In genomic region chr3:27633224-27633545, GRCh38 we compare ENCODE assay signal across 8 cellular contexts.
DNase-seq lines count a peak whose midpoint lies in the region; ATAC-seq and TF ChIP-seq lines count a peak whose summit lies in the region.

No MANE protein-coding gene starts in this region.

- H3K27me3 Mint-ChIP-seq in nephron progenitor cell (ENCODE audit: low read depth, poor library complexity) = peaks cover 9% of the 10 kb centered on the region

- no peaks in the 10 kb centered on the region for H3K9me3 Mint-ChIP-seq in nephron progenitor cell

- WGBS in esophagus, 2 donors = 13 to 16% methylated on average over 6 of the region's 6 CpGs

- H3K4me1 ChIP-seq in esophagus (ENCODE audit: control insufficient read depth in 2 of 2, insufficient read depth in 2 of 2, low read length in 1 of 2) = no peaks in the 10 kb centered on the region

- ATAC-seq in GM18868 (IDR thresholded peaks at IDR 0.05; ENCODE audit: unreplicated experiment) (peak; percentile 15), HG03108 (IDR thresholded peaks at IDR 0.05; ENCODE audit: unreplicated experiment) (peak; percentile 26)

- peaks cover 6% of the 10 kb centered on the region for H3K4me1 Mint-ChIP-seq in nephron progenitor cell

- CTCF ChIA-PET in AG04450 (lab: Charles Lee) = interaction anchor here (0.9 to 2.0 kb wide), 5 partner anchors 26 to 163 kb away, joined by 3 to 6 read pairs (median 3); no protein-coding TSS in a partner anchor

- H3K27ac Mint-ChIP-seq in nephron progenitor cell = no peak overlapping the region

- in situ Hi-C loops in SK-MEL-5 (cut with HindIII; ENCODE audit: low pct_unique_long_range_greater_than_20kb, low sequenced_read_pairs) = no loop called here

- H3K36me3 ChIP-seq in esophagus (ENCODE audit: control insufficient read depth in 2 of 2, insufficient read depth in 2 of 2, low read length in 1 of 2) = no peaks in the 10 kb centered on the region

- H3K4me3 ChIP-seq in AG04450 (ENCODE audit: low read depth, low read length) (peak overlapping the region; percentile 62), esophagus (ENCODE audit: low read depth in 1 of 2, low read length in 2 of 2) (peak overlapping the region; percentile 57 to 61)

- no peaks in the 10 kb centered on the region for H3K36me3 Mint-ChIP-seq in nephron progenitor cell (ENCODE audit: low read depth)

- H3K27me3 ChIP-seq in AG04450 (ENCODE audit: control insufficient read depth, insufficient read depth, low read length) (no peaks in the 10 kb centered on the region), esophagus (ENCODE audit: control insufficient read depth in 1 of 2, insufficient read depth in 2 of 2, low read length in 2 of 2) (no peaks in the 10 kb centered on the region)

- POLR2A ChIA-PET in AG04450 (lab: Yijun Ruan, JAX) = interaction anchor here (1.2 to 1.7 kb wide), 4 partner anchors 100 to 150 kb away, joined by 3 to 13 read pairs (median 8); partner anchors contain the start of gene SLC4A7

- H3K27ac ChIP-seq in AG04450 (ENCODE audit: low read depth, low read length) (peak overlapping the region; percentile 63), esophagus (ENCODE audit: low read depth in 2 of 2, low read length in 1 of 2) (peak overlapping the region; percentile 60 to 88)

- H3K4me3 Mint-ChIP-seq in nephron progenitor cell = peak overlapping the region; percentile 91

- H3K9me3 ChIP-seq in AG04450 (ENCODE audit: control insufficient read depth, insufficient read depth, low read length) (no peaks in the 10 kb centered on the region), esophagus (ENCODE audit: control insufficient read depth in 2 of 2, insufficient read depth in 1 of 2, low read depth in 1 of 2, low read length in 1 of 2) (no peaks in the 10 kb centered on the region)

- no peak for DNase-seq in AG04450 (ENCODE audit: low read depth, low spot score)
- DNase-seq in SK-MEL-5 (ENCODE audit: low read depth, low spot score) = peak; percentile 59
- DNase-seq in nephron progenitor cell = no peak
- no peak for DNase-seq in NCI-H128 (lab: John Stamatoyannopoulos, UW; ENCODE audit: unreplicated experiment)
- DNase-seq in NCI-H345 treated with DMSO at 0.1 percent for 48 hours (lab: John Stamatoyannopoulos, UW; ENCODE audit: unreplicated experiment) = no peak

- no peak for TF ChIP-seq CTCF in AG04450 (IDR thresholded peaks at IDR 0.05; ENCODE audit: low read depth, low read length)
- TF ChIP-seq CTCF in nephron progenitor cell (IDR thresholded peaks at IDR 0.05) = no peak
